Comparison of ENCODE assay signal across 11 cellular contexts in the genomic region with DNA sequence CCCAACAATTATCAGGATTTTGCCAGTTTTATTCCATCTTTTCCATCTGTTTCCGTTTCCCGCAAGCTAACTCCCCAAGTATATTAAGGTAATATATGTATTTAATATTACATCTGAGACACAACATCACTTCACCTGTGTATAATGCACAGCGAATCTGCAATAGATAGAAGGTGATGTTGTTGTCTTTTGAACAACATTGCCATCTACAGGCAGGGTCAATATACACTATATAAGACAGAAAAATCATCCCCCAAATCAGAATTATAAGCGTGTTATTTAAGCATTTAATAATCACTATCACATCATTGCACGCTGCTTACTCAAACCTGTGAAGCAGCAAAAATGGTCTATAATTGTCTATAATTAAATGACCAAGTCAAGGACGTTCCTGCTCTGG.
DNase-seq lines count a peak whose midpoint lies in the region; ATAC-seq and TF ChIP-seq lines count a peak whose summit lies in the region.
"Had no signal": no experiment of that assay in that cellular context is flagged by ENCODE, and none has a peak within 500 bp of the region (broad histone marks: within the 10 kb centered on the region; RNA-seq: fewer than 3 reads in every experiment).

No MANE protein-coding gene starts in this region.

- ATAC-seq in T-helper 17 cell (no peak), HG03378 (IDR thresholded peaks at IDR 0.05; ENCODE audit: unreplicated experiment) (no peak)

- DNase-seq in DMS153 (lab: John Stamatoyannopoulos, UW) (peak; percentile 15), DMS153 treated with DMSO at 0.1 percent for 48 hours (lab: John Stamatoyannopoulos, UW; ENCODE audit: unreplicated experiment) (no peak), NCI-H146 treated with DMSO at 0.1 percent for 48 hours (lab: John Stamatoyannopoulos, UW; ENCODE audit: unreplicated experiment) (peak; percentile 62), cardiac fibroblast (ENCODE audit: low read depth in 2 of 2) (peak; percentile 0 to 29), neural crest cell (ENCODE audit: low read depth, low spot score) (no peak), substantia nigra (lab: John Stamatoyannopoulos, UW) (no peak), T-helper 17 cell (no peak)
- DNase-seq: head of caudate nucleus, Right ventricle myocardium superior had no signal

- no peaks in the 10 kb centered on the region for H3K9me3 Mint-ChIP-seq in neural crest cell

- no peak overlapping the region for H3K27ac ChIP-seq in substantia nigra (ENCODE audit: low read depth, low read length, poor library complexity, severe bottlenecking)
- H3K27ac ChIP-seq: skin epidermis had no signal

- no peak overlapping the region for H3K4me3 ChIP-seq in cardiac fibroblast (replicated peaks in 1 of 2; ENCODE audit: low read depth in 2 of 2, low read length in 2 of 2)
- H3K4me3 ChIP-seq: skin epidermis had no signal

- H3K36me3 Mint-ChIP-seq in neural crest cell (ENCODE audit: low read depth) (no peaks in the 10 kb centered on the region), T-helper 17 cell (ENCODE audit: low read depth) (no peaks in the 10 kb centered on the region)

- TF ChIP-seq CTCF in cardiac fibroblast (IDR thresholded peaks at IDR 0.05; ENCODE audit: low read depth, low read length) (peak; percentile 14), neural crest cell (conservative IDR thresholded peaks at IDR 0.05) (peak; percentile 74)

- no peaks in the 10 kb centered on the region for H3K4me1 Mint-ChIP-seq in neural crest cell
- no peaks in the 10 kb centered on the region for H3K4me1 Mint-ChIP-seq in T-helper 17 cell

- H3K27ac Mint-ChIP-seq in neural crest cell (ENCODE audit: unreplicated experiment) = no peak overlapping the region
- H3K27ac Mint-ChIP-seq in T-helper 17 cell = no peak overlapping the region

- H3K4me3 Mint-ChIP-seq in neural crest cell (no peak overlapping the region), T-helper 17 cell (no peak overlapping the region)

- no peaks in the 10 kb centered on the region for H3K27me3 Mint-ChIP-seq in neural crest cell (ENCODE audit: low read depth)
- no peaks in the 10 kb centered on the region for H3K27me3 Mint-ChIP-seq in T-helper 17 cell

- H3K9me3 ChIP-seq in T-helper 17 cell (ENCODE audit: control insufficient read depth, low read length, poor library complexity, severe bottlenecking) = no peaks in the 10 kb centered on the region

Comparison
In these comparisons a context has a peak if more than half of its experiments do, and no peak if none do; other contexts are left out.
1. DNase-seq: peak in DMS153 (single experiment), NCI-H146 treated with DMSO at 0.1 percent for 48 hours (single experiment) and cardiac fibroblast (2 of 2); none in DMS153 treated with DMSO at 0.1 percent for 48 hours (single experiment), neural crest cell (single experiment), substantia nigra (0 of 49) and T-helper 17 cell (0 of 3).